Comparison of ENCODE assay signal across 13 cellular contexts in the genomic region with DNA sequence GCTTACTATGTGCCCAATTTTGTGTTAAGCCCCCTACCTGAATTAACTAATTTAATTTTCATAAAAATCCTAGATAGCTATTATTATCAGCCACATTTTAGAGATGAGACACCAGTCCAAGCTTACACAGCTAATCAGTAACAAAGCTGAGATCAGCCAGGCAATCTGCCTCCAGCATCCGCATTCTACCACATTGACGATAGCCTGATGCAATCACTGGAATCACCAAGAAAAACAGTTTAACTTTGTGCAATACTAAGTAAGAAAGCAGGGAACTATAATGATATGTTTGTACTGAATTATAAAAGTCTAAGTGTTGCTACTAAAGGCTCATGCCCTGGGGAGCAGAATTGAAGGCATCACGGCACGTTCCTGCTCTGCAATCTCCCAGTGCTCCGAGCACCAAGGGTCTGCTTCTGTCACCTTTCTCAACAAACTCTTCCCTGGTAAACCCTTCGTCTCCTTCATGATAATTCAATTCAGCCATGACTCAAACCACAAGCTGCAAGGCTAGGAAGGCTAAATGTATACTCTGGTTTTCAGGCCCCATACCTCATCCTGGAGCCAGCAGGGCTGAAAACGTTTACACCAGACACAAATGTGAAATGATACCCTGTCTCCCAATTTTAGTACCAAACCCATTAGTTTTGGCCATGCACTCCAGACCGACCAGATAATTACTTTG. TPM values are rescaled to one million over a fixed set of nuclear protein-coding genes. Genes with fewer than 3 reads are reported as not detected.
DNase-seq lines count a peak whose midpoint lies in the region; ATAC-seq and TF ChIP-seq lines count a peak whose summit lies in the region.
"Had no signal": no experiment of that assay in that cellular context is flagged by ENCODE, and none has a peak within 500 bp of the region (broad histone marks: within the 10 kb centered on the region; RNA-seq: fewer than 3 reads in every experiment).

No MANE protein-coding gene starts in this region.

- 60% methylated on average over 2 of the region's 8 CpGs; no CpG with 5 or more reads in 1 of the 2 experiments for WGBS in IMR-90 (ENCODE audit: extremely low coverage in 2 of 2, insufficient read length in 1 of 2), 2 experiments

- no peak overlapping the region for H2AK9ac ChIP-seq in IMR-90 (replicated peaks; ENCODE audit: low read depth, low read length, poor library complexity)

- peak overlapping the region in 1 of 2 donors; percentile 21 for H3K4me3 Mint-ChIP-seq in effector memory CD8-positive, alpha-beta T cell
- H3K4me3 Mint-ChIP-seq: CD4-positive, alpha-beta T cell had no signal

- peaks cover 15 to 48% of the 10 kb centered on the region in 2 experiments for H3K79me1 ChIP-seq in IMR-90 (ENCODE audit: low read depth in 1 of 2, low read length in 2 of 2)

- no peak overlapping the region for H3K4me2 ChIP-seq in IMR-90 (ENCODE audit: low read depth, low read length)

- H2AFZ ChIP-seq in IMR-90 (replicated peaks; ENCODE audit: low read length, poor library complexity): no peak overlapping the region

- no peak overlapping the region for H2AK5ac ChIP-seq in IMR-90 (ENCODE audit: low read depth, low read length)

- H2BK120ac ChIP-seq in IMR-90 (ENCODE audit: low read depth, low read length): no peak overlapping the region; the same call in 1 of the 2 replicates

- H3K9me3 ChIP-seq in IMR-90 (ENCODE audit: control insufficient read depth, insufficient read depth, low read length): no peaks in the 10 kb centered on the region
- H3K9me3 ChIP-seq in neutrophil: no peaks in the 10 kb centered on the region

- H3K4me3 ChIP-seq in IMR-90 (ENCODE audit: insufficient read depth, low read depth, low read length): no peak overlapping the region
- H3K4me3 ChIP-seq in neutrophil (ENCODE audit: low read depth in 1 of 2, low read length in 1 of 2): no peak overlapping the region

- peak overlapping the region; percentile 31 for H3K4ac ChIP-seq in IMR-90 (ENCODE audit: low read depth, low read length)

- H4K91ac ChIP-seq in IMR-90 (ENCODE audit: insufficient read depth, low read depth, low read length): no peak overlapping the region

- peak overlapping the region; percentile 50; the same call in 1 of the 2 replicates for H3K14ac ChIP-seq in IMR-90 (replicated peaks; ENCODE audit: low read depth, low read length)

- no peak overlapping the region; the same call in 1 of the 2 replicates for H3K18ac ChIP-seq in IMR-90 (ENCODE audit: low read depth, low read length)

- in situ Hi-C loops in ACHN (cut with HindIII; ENCODE audit: low pct_ligation_motif_present, low pct_unique_long_range_greater_than_20kb, low sequenced_read_pairs): no loop called here
- in situ Hi-C loops in IMR-90 (cut with MboI; ENCODE audit: low sequenced_read_pairs): loop anchor here (25.0 kb wide), 1 partner anchor 344 kb away; no protein-coding TSS in a partner anchor

- H3K27ac Mint-ChIP-seq in effector memory CD8-positive, alpha-beta T cell: peak overlapping the region; percentile 39 to 72
- H3K27ac Mint-ChIP-seq: CD4-positive, alpha-beta T cell had no signal

- peak overlapping the region; percentile 52; the same call in 1 of the 2 replicates for H3K23ac ChIP-seq in IMR-90 (ENCODE audit: low read depth, low read length)

- H4K8ac ChIP-seq in IMR-90 (ENCODE audit: low read depth in 2 of 2, low read length in 2 of 2): peak overlapping the region in 1 of 2 experiments; percentile 63; a peak in 1 of 4 replicates

- H4K5ac ChIP-seq in IMR-90 (ENCODE audit: low read depth, low read length): no peak overlapping the region; the same call in 1 of the 2 replicates

- peaks cover 4% of the 10 kb centered on the region; the same call in 1 of the 2 replicates for H4K20me1 ChIP-seq in IMR-90 (ENCODE audit: insufficient read depth, low read length)

- no peak overlapping the region for H2BK20ac ChIP-seq in IMR-90 (ENCODE audit: low read depth, low read length)

- POLR2A ChIA-PET in IMR-90 (lab: Charles Lee; ENCODE audit: unreplicated experiment): no interaction called here

- no peak overlapping the region for H3K56ac ChIP-seq in IMR-90 (ENCODE audit: extremely low read depth, insufficient read depth, low read length)

- TF ChIP-seq RAD21 in IMR-90 (IDR thresholded peaks at IDR 0.05; ENCODE audit: low read length): no peak

- H3K27me3 Mint-ChIP-seq in effector memory CD8-positive, alpha-beta T cell: no peaks in the 10 kb centered on the region
- H3K27me3 Mint-ChIP-seq: CD4-positive, alpha-beta T cell had no signal

- peak; percentile 61 for ATAC-seq in IMR-90 (ENCODE audit: low read depth)
- ATAC-seq in effector memory CD8-positive, alpha-beta T cell (replicated peaks): no peak

- H3K27me3 ChIP-seq in IMR-90 (ENCODE audit: control insufficient read depth, insufficient read depth, low read length): no peaks in the 10 kb centered on the region
- no peaks in the 10 kb centered on the region for H3K27me3 ChIP-seq in neutrophil

- H3K9ac ChIP-seq in IMR-90 (ENCODE audit: low read depth, low read length): no peak overlapping the region

- peak overlapping the region; percentile 21 for H2BK5ac ChIP-seq in IMR-90 (ENCODE audit: low read depth, low read length, poor library complexity, severe bottlenecking)

- H3K27ac ChIP-seq in IMR-90 (ENCODE audit: insufficient read depth, low read length): peak overlapping the region; percentile 79; the same call in 1 of the 2 replicates
- H3K27ac ChIP-seq in neutrophil: peak overlapping the region; percentile 82

- H3K9me3 Mint-ChIP-seq in effector memory CD8-positive, alpha-beta T cell: no peaks in the 10 kb centered on the region
- H3K9me3 Mint-ChIP-seq: CD4-positive, alpha-beta T cell had no signal

- peaks cover 24 to 42% of the 10 kb centered on the region in 2 donors for H3K4me1 Mint-ChIP-seq in effector memory CD8-positive, alpha-beta T cell (ENCODE audit: low read depth in 2 of 2)

- H3K4me1 ChIP-seq in IMR-90 (ENCODE audit: control insufficient read depth, insufficient read depth, low read length) (peaks cover 6% of the 10 kb centered on the region; the same call in 1 of the 2 replicates), neutrophil (ENCODE audit: control insufficient read depth in 1 of 2, insufficient read depth in 1 of 2, low read depth in 1 of 2, low read length in 1 of 2) (peaks cover 8 to 24% of the 10 kb centered on the region in 2 experiments)

- H2BK15ac ChIP-seq in IMR-90 (ENCODE audit: low read depth, low read length): no peak overlapping the region

- BruUV-seq in IMR-90 (replicated peaks; lab: Mats Ljungman, UMichigan): no TSS peak

- H3K36me3 ChIP-seq in IMR-90 (ENCODE audit: control insufficient read depth, insufficient read depth, low read length): peaks cover 21% of the 10 kb centered on the region
- peaks cover 31% of the 10 kb centered on the region for H3K36me3 ChIP-seq in neutrophil

- TF ChIP-seq POLR2A in IMR-90 (IDR thresholded peaks at IDR 0.05; ENCODE audit: low read depth, low read length): no peak

- CTCF ChIA-PET in IMR-90 (lab: Yijun Ruan, JAX): interaction anchor here (1.0 kb wide), 1 partner anchor 47 kb away, joined by 5 read pairs; no protein-coding TSS in a partner anchor

- peaks cover 8% of the 10 kb centered on the region for H3K9me1 ChIP-seq in IMR-90 (ENCODE audit: insufficient read depth, low read length)

- dilution Hi-C loops in IMR-90 (cut with HindIII; ENCODE audit: low sequenced_read_pairs, unreplicated experiment): no loop called here

- intact Hi-C loops in IMR-90 (cut with micrococcal nuclease): no loop called here

- DNase-seq in ACHN: peak; percentile 93
- peak; percentile 74 for DNase-seq in IMR-90
- DNase-seq in effector memory CD8-positive, alpha-beta T cell: no peak
- DNase-seq in HK-2 (ENCODE audit: unreplicated experiment): no peak
- DNase-seq in HUDEP-2 (lab: John Stamatoyannopoulos, UW; ENCODE audit: unreplicated experiment in 76 of 76): no peak
- DNase-seq in ecto neural progenitor cell (ENCODE audit: low spot score): no peak
- DNase-seq in AG20443 (ENCODE audit: low spot score): no peak
- DNase-seq: CD4-positive, alpha-beta T cell; NCI-H1436 treated with DMSO at 0.1 percent for 48 hours; posterior cingulate gyrus had no signal

- H3K36me3 Mint-ChIP-seq in effector memory CD8-positive, alpha-beta T cell (ENCODE audit: insufficient read depth): peaks cover 29% of the 10 kb centered on the region

- TF ChIP-seq CTCF in IMR-90 (conservative IDR thresholded peaks at IDR 0.05; ENCODE audit: low read depth, low read length) (no peak), neutrophil (IDR thresholded peaks at IDR 0.05) (no peak)

TF ChIP-seq in IMR-90, 13 proteins besides CTCF, POLR2A, EP300 and RAD21:
- peak; percentile 82 for TF ChIP-seq CEBPB (IDR thresholded peaks at IDR 0.05; ENCODE audit: low read depth, low read length)
- TF ChIP-seq, protein P1, sequence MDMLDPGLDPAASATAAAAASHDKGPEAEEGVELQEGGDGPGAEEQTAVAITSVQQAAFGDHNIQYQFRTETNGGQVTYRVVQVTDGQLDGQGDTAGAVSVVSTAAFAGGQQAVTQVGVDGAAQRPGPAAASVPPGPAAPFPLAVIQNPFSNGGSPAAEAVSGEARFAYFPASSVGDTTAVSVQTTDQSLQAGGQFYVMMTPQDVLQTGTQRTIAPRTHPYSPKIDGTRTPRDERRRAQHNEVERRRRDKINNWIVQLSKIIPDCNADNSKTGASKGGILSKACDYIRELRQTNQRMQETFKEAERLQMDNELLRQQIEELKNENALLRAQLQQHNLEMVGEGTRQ (IDR thresholded peaks at IDR 0.05; ENCODE audit: low read depth, low read length): no peak

RNA-seq across cellular contexts. Expression of a gene that starts 19.4 kb away (rescaled TPM):
- 25.0 and 26.3 TPM in 2 replicates for total RNA-seq in IMR-90 (2012; rRNA removed)
- polyA plus RNA-seq in IMR-90 (2012; rRNA removed): 19.5 and 22.2 TPM in 2 replicates
- polyA plus RNA-seq in IMR-90 (2012; cell fraction: cytosol; rRNA removed): 8.4 and 8.6 TPM in 2 replicates
- polyA plus RNA-seq in IMR-90 (2012; cell fraction: nucleus; rRNA removed; ENCODE audit: low replicate concordance): 41.0 and 52.4 TPM in 2 replicates

RNA-seq across cellular contexts. Expression of a gene that starts 23.8 kb away (rescaled TPM):
- total RNA-seq in IMR-90 (2012; rRNA removed): 0.28 and 0.36 TPM in 2 replicates
- polyA plus RNA-seq in IMR-90 (2012; rRNA removed): 0.09 and 0.15 TPM in 2 replicates
- under 0.01 and 0.03 TPM in 2 replicates for polyA plus RNA-seq in IMR-90 (2012; cell fraction: cytosol; rRNA removed)
- polyA plus RNA-seq in IMR-90 (2012; cell fraction: nucleus; rRNA removed; ENCODE audit: low replicate concordance): 0.38 and 0.86 TPM in 2 replicates
- total RNA-seq: CD4-positive, alpha-beta T cell; lower leg skin; T-helper 1 cell treated with Interleukin-12 subunit alpha and Interleukin-12 subunit beta and Interleukin-4 antibody, amounts not matched to agents 30 ng/mL and 1 ng/mL, for 36 hours had no signal

Comparison
In these comparisons a context has a peak if more than half of its experiments do, and no peak if none do; other contexts are left out.
1. DNase-seq: peak in ACHN (single experiment) and IMR-90 (single experiment); none in effector memory CD8-positive, alpha-beta T cell (0 of 3), HK-2 (single experiment), HUDEP-2 (0 of 76), ecto neural progenitor cell (single experiment) and AG20443 (single experiment).